ENCODE assay signal across 8 cellular contexts in genomic region chr1:244325056-244325764, GRCh38.
A peak's percentile ranks its signal among the peaks of the same experiment; 100 is the strongest.
DNase-seq lines count a peak whose midpoint lies in the region; ATAC-seq and TF ChIP-seq lines count a peak whose summit lies in the region.

No MANE protein-coding gene starts in this region.

- 31% methylated on average over 8 of the region's 8 CpGs for WGBS in right lobe of liver (ENCODE audit: insufficient coverage, low coverage, low lambda C conversion rate, missing lambda C conversion rate)

- intact Hi-C loops in right lobe of liver (cut with DNase I), result no loop called here

- no peak overlapping the region for H3K4me3 ChIP-seq in right lobe of liver

- no peaks in the 10 kb centered on the region for H3K4me1 ChIP-seq in right lobe of liver

- no peaks in the 10 kb centered on the region for H3K9me3 ChIP-seq in right lobe of liver

- H3K36me3 ChIP-seq in right lobe of liver, result no peaks in the 10 kb centered on the region

- no peaks in the 10 kb centered on the region for H3K27me3 ChIP-seq in right lobe of liver

- H3K27me3 Mint-ChIP-seq in activated T-cell treated with anti-CD3 and anti-CD28 coated beads, Interleukin-2, amount 50 U/mL, for 4 hours (ENCODE audit: low read depth), result peaks cover 1% of the 10 kb centered on the region

- no peak for TF ChIP-seq CTCF in right lobe of liver (IDR thresholded peaks at IDR 0.05)

- peak; percentile 40 to 76 for ATAC-seq in activated T-cell treated with anti-CD3 and anti-CD28 coated beads, Interleukin-2, amount 50 U/mL, for 4 hours
- ATAC-seq in HG02885 (IDR thresholded peaks at IDR 0.05; ENCODE audit: poor library complexity, unreplicated experiment), result peak; percentile 88
- ATAC-seq in right lobe of liver, result peak; percentile 46 to 67 (median 64)

- DNase-seq in activated T-cell treated with anti-CD3 and anti-CD28 coated beads, Interleukin-2, amount 50 U/mL, for 4 hours, result no peak
- DNase-seq in activated T-cell treated with anti-CD3 and anti-CD28 coated beads for 4 hours (no peak), SKM-1 treated with dmso at 0.1 percent for 144 hours (lab: John Stamatoyannopoulos, UW; ENCODE audit: unreplicated experiment) (peak; percentile 90), right lobe of liver (peak in 1 of 3 donors; percentile 43), middle frontal gyrus (ENCODE audit: extremely low spot score, low spot score) (no peak), ecto neural progenitor cell (ENCODE audit: low spot score) (no peak), NCI-H2107 treated with DMSO at 0.1 percent for 48 hours (lab: John Stamatoyannopoulos, UW; ENCODE audit: unreplicated experiment) (no peak)

- H3K36me3 Mint-ChIP-seq in activated T-cell treated with anti-CD3 and anti-CD28 coated beads, Interleukin-2, amount 50 U/mL, for 4 hours (ENCODE audit: insufficient read depth), result no peaks in the 10 kb centered on the region

- H3K9me3 Mint-ChIP-seq in activated T-cell treated with anti-CD3 and anti-CD28 coated beads, Interleukin-2, amount 50 U/mL, for 4 hours, result peaks cover 10% of the 10 kb centered on the region

- H3K4me3 Mint-ChIP-seq in activated T-cell treated with anti-CD3 and anti-CD28 coated beads, Interleukin-2, amount 50 U/mL, for 4 hours, result peak overlapping the region; percentile 66

- peak overlapping the region; percentile 22 to 25 (median 24) for H3K27ac ChIP-seq in right lobe of liver

- TF ChIP-seq POLR2A in right lobe of liver (IDR thresholded peaks at IDR 0.05), result peak; percentile 18

- peaks cover 44% of the 10 kb centered on the region for H3K4me1 Mint-ChIP-seq in activated T-cell treated with anti-CD3 and anti-CD28 coated beads, Interleukin-2, amount 50 U/mL, for 4 hours (ENCODE audit: low read depth)
